In genomic region chrX:40094900-40095587, GRCh38 we compare ENCODE assay signal across 8 cellular contexts. TPM values are rescaled to one million over a fixed set of nuclear protein-coding genes. Genes with fewer than 3 reads are reported as not detected.
DNase-seq lines count a peak whose midpoint lies in the region; ATAC-seq and TF ChIP-seq lines count a peak whose summit lies in the region.

No MANE protein-coding gene starts in this region.

- no peak for DNase-seq in activated naive CD4-positive, alpha-beta T cell treated with anti-CD3 and anti-CD28 coated beads for 36 hours
- no peak for DNase-seq in activated naive CD4-positive, alpha-beta T cell (lab: John Stamatoyannopoulos, UW)
- DNase-seq in activated naive CD4-positive, alpha-beta T cell treated with anti-CD3 and anti-CD28 coated beads, Interleukin-2, amount 50 U/mL, for 72 hours (ENCODE audit: low spot score in 2 of 2), result no peak
- DNase-seq in kidney epithelial cell (ENCODE audit: low read depth) (no peak), thoracic aorta (ENCODE audit: low spot score) (no peak), left colon (no peak)
- no peak for DNase-seq in stimulated activated CD4-positive, alpha-beta T cell treated with anti-CD3 and anti-CD28 coated beads, Interleukin-4, amount 100 ng/mL, for 1 hour

- peak overlapping the region; percentile 86 for H3K4me3 Mint-ChIP-seq in activated naive CD4-positive, alpha-beta T cell treated with anti-CD3 and anti-CD28 coated beads for 36 hours

- H3K27ac Mint-ChIP-seq in activated naive CD4-positive, alpha-beta T cell treated with anti-CD3 and anti-CD28 coated beads for 36 hours, result peak overlapping the region; percentile 76
- H3K27ac Mint-ChIP-seq in activated naive CD4-positive, alpha-beta T cell treated with anti-CD3 and anti-CD28 coated beads, Interleukin-2, amount 50 U/mL, for 72 hours, result peak overlapping the region; percentile 85 to 88

- peaks cover 34% of the 10 kb centered on the region for H3K4me1 Mint-ChIP-seq in activated naive CD4-positive, alpha-beta T cell treated with anti-CD3 and anti-CD28 coated beads for 36 hours (ENCODE audit: low read depth)

- peaks cover 8 to 19% of the 10 kb centered on the region in 2 donors for H3K4me1 ChIP-seq in thoracic aorta (ENCODE audit: control insufficient read depth in 1 of 2, low read depth in 2 of 2)

- ATAC-seq in activated naive CD4-positive, alpha-beta T cell treated with anti-CD3 and anti-CD28 coated beads, Interleukin-2, amount 50 U/mL, for 72 hours, result no peak
- ATAC-seq in thoracic aorta (ENCODE audit: insufficient number of reproducible peaks, low FRiP score, low read depth) (no peak), GM19023 (IDR thresholded peaks at IDR 0.05; ENCODE audit: unreplicated experiment) (no peak), left colon (no peak)

- intact Hi-C loops in activated naive CD4-positive, alpha-beta T cell treated with anti-CD3 and anti-CD28 coated beads for 36 hours (cut with micrococcal nuclease), result loop anchor here (2.0 to 5.0 kb wide), 3 partner anchors 223 to 323 kb away; no protein-coding TSS in a partner anchor
- intact Hi-C loops in left colon (cut with DNase I, micrococcal nuclease), result no loop called here

- no peaks in the 10 kb centered on the region for H3K36me3 Mint-ChIP-seq in activated naive CD4-positive, alpha-beta T cell treated with anti-CD3 and anti-CD28 coated beads for 36 hours (ENCODE audit: low read depth)
- H3K36me3 Mint-ChIP-seq in activated naive CD4-positive, alpha-beta T cell treated with anti-CD3 and anti-CD28 coated beads, Interleukin-2, amount 50 U/mL, for 72 hours, result peaks cover 11 to 15% of the 10 kb centered on the region in 2 donors

- H3K27me3 ChIP-seq in kidney epithelial cell (ENCODE audit: control insufficient read depth, insufficient read depth, low read length), result peaks cover 21% of the 10 kb centered on the region
- no peaks in the 10 kb centered on the region for H3K27me3 ChIP-seq in thoracic aorta (replicated peaks; ENCODE audit: insufficient read depth)

- no peaks in the 10 kb centered on the region for H3K9me3 Mint-ChIP-seq in activated naive CD4-positive, alpha-beta T cell treated with anti-CD3 and anti-CD28 coated beads for 36 hours
- no peaks in the 10 kb centered on the region for H3K9me3 Mint-ChIP-seq in activated naive CD4-positive, alpha-beta T cell treated with anti-CD3 and anti-CD28 coated beads, Interleukin-2, amount 50 U/mL, for 72 hours

- H3K4me3 ChIP-seq in kidney epithelial cell (ENCODE audit: low read depth, low read length) (peak overlapping the region; percentile 59), thoracic aorta (peak overlapping the region; percentile 80)

- no peaks in the 10 kb centered on the region for H3K9me3 ChIP-seq in thoracic aorta

- TF ChIP-seq CTCF in kidney epithelial cell (IDR thresholded peaks at IDR 0.05; ENCODE audit: insufficient read depth, low read length, poor library complexity, severe bottlenecking) (no peak), thoracic aorta (IDR thresholded peaks at IDR 0.05) (no peak)

- H3K27ac ChIP-seq in thoracic aorta, result peak overlapping the region; percentile 68 to 86

- CTCF ChIA-PET in activated naive CD4-positive, alpha-beta T cell treated with anti-CD3 and anti-CD28 coated beads for 36 hours (lab: Charles Lee), result no interaction called here

- no peaks in the 10 kb centered on the region for H3K36me3 ChIP-seq in kidney epithelial cell (ENCODE audit: control insufficient read depth, insufficient read depth, low read length)
- no peaks in the 10 kb centered on the region for H3K36me3 ChIP-seq in thoracic aorta

- no peaks in the 10 kb centered on the region for H3K27me3 Mint-ChIP-seq in activated naive CD4-positive, alpha-beta T cell treated with anti-CD3 and anti-CD28 coated beads for 36 hours (ENCODE audit: low read depth)

RNA-seq across cellular contexts. Expression of gene BCOR, which starts 2.7 kb away (rescaled TPM):
- 10 to 100 TPM; 29.1 to 29.9 TPM for total RNA-seq in activated naive CD4-positive, alpha-beta T cell treated with anti-CD3 and anti-CD28 coated beads for 36 hours
- 10 to 100 TPM; 46.9 to 48.3 TPM for total RNA-seq in activated naive CD4-positive, alpha-beta T cell treated with anti-CD3 and anti-CD28 coated beads, Interleukin-2, amount 50 U/mL, for 72 hours
- total RNA-seq in kidney epithelial cell (28.5 and 29.5 TPM in 2 replicates), thoracic aorta (10 to 100 TPM; 28.6 to 30.7 TPM), left colon (10 to 100 TPM; 19.0 to 24.4 TPM)
